In genomic region chr11:103928040-103928555, GRCh38 we compare ENCODE assay signal across 30 cellular contexts.
"Had no signal": no experiment of that assay in that cellular context is flagged by ENCODE, and none has a peak within 500 bp of the region (broad histone marks: within the 10 kb centered on the region; RNA-seq: fewer than 3 reads in every experiment).

No MANE protein-coding gene starts in this region.

- H3K4me3 Mint-ChIP-seq: activated naive CD4-positive, alpha-beta T cell treated with anti-CD3 and anti-CD28 coated beads for 36 hours; activated naive CD8-positive, alpha-beta T cell treated with anti-CD3 and anti-CD28 coated beads for 36 hours; activated T-helper 1 cell treated with anti-CD3 and anti-CD28 coated beads, Interleukin-12 subunit alpha, Interleukin-12 subunit beta, Interleukin-2, Interleukin-4 antibody, amounts not matched to agents 30 ng/mL and 10 ng/mL and 1 ng/mL, durations not matched to agents 14 hours and 24 hours and 36 hours; central memory CD8-positive, alpha-beta T cell; naive thymus-derived CD4-positive, alpha-beta T cell; stimulated activated memory B cell treated with anti-CD40 and anti-IgM and Interleukin-4, amounts not matched to agents 10 μg/mL and 1 μg/mL and 100 μg/mL, for 72 hours; stimulated activated naive CD8-positive, alpha-beta T cell treated with anti-CD3 and anti-CD28 coated beads, Interleukin-15, amount 100 ng/mL, for 72 hours; T-helper 2 cell treated with Interferon-gamma antibody and Interleukin-4, amounts not matched to agents 5 μg/mL and 100 μg/mL, for 36 hours had no signal

- H3K27ac Mint-ChIP-seq: activated naive CD4-positive, alpha-beta T cell treated with anti-CD3 and anti-CD28 coated beads for 36 hours; activated naive CD8-positive, alpha-beta T cell treated with anti-CD3 and anti-CD28 coated beads for 36 hours; activated T-helper 1 cell treated with anti-CD3 and anti-CD28 coated beads, Interleukin-12 subunit alpha, Interleukin-12 subunit beta, Interleukin-2, Interleukin-4 antibody, amounts not matched to agents 30 ng/mL and 10 ng/mL and 1 ng/mL, durations not matched to agents 14 hours and 24 hours and 36 hours; naive thymus-derived CD4-positive, alpha-beta T cell; stimulated activated memory B cell treated with anti-CD40 and anti-IgM and Interleukin-4, amounts not matched to agents 10 μg/mL and 1 μg/mL and 100 μg/mL, for 72 hours; T-helper 2 cell treated with Interferon-gamma antibody and Interleukin-4, amounts not matched to agents 5 μg/mL and 100 μg/mL, for 36 hours had no signal

- H3K4me2 ChIP-seq: smooth muscle cell had no signal

- H3K27ac ChIP-seq: breast epithelium, colonic mucosa, parathyroid adenoma, psoas muscle, thyroid gland, upper lobe of left lung, vagina had no signal

- H3K27me3 Mint-ChIP-seq: activated naive CD8-positive, alpha-beta T cell treated with anti-CD3 and anti-CD28 coated beads for 36 hours; central memory CD8-positive, alpha-beta T cell; naive thymus-derived CD4-positive, alpha-beta T cell; stimulated activated memory B cell treated with anti-CD40 and anti-IgM and Interleukin-4, amounts not matched to agents 10 μg/mL and 1 μg/mL and 100 μg/mL, for 72 hours; stimulated activated naive CD8-positive, alpha-beta T cell treated with anti-CD3 and anti-CD28 coated beads, Interleukin-15, amount 100 ng/mL, for 72 hours had no signal

- H3K9me3 Mint-ChIP-seq: activated naive CD4-positive, alpha-beta T cell treated with anti-CD3 and anti-CD28 coated beads for 36 hours; activated naive CD8-positive, alpha-beta T cell treated with anti-CD3 and anti-CD28 coated beads for 36 hours; activated T-helper 1 cell treated with anti-CD3 and anti-CD28 coated beads, Interleukin-12 subunit alpha, Interleukin-12 subunit beta, Interleukin-2, Interleukin-4 antibody, amounts not matched to agents 30 ng/mL and 10 ng/mL and 1 ng/mL, durations not matched to agents 14 hours and 24 hours and 36 hours; central memory CD8-positive, alpha-beta T cell; naive thymus-derived CD4-positive, alpha-beta T cell; stimulated activated memory B cell treated with anti-CD40 and anti-IgM and Interleukin-4, amounts not matched to agents 10 μg/mL and 1 μg/mL and 100 μg/mL, for 72 hours; stimulated activated naive CD8-positive, alpha-beta T cell treated with anti-CD3 and anti-CD28 coated beads, Interleukin-15, amount 100 ng/mL, for 72 hours; T-helper 2 cell treated with Interferon-gamma antibody and Interleukin-4, amounts not matched to agents 5 μg/mL and 100 μg/mL, for 36 hours had no signal

- DNase-seq: activated CD4-positive, alpha-beta T cell treated with anti-CD3 and anti-CD28 coated beads for 4 hours; activated CD4-positive, alpha-beta T cell treated with anti-CD3 and anti-CD28 coated beads, Interleukin-2, amount 50 U/mL, for 4 hours; activated effector memory CD4-positive, alpha-beta T cell treated with anti-CD3 and anti-CD28 coated beads, Interleukin-2, amount 50 U/mL, for 16 hours; activated naive CD4-positive, alpha-beta T cell treated with anti-CD3 and anti-CD28 coated beads for 36 hours; activated naive CD8-positive, alpha-beta T cell treated with anti-CD3 and anti-CD28 coated beads for 36 hours; activated T-cell treated with anti-CD3 and anti-CD28 coated beads for 4 hours; amygdala; colonic mucosa; effector CD8-positive, alpha-beta T cell; left ventricle myocardium superior; midbrain; naive thymus-derived CD4-positive, alpha-beta T cell; occipital lobe; psoas muscle; sigmoid colon; stimulated activated CD4-positive, alpha-beta T cell treated with anti-CD3 and anti-CD28 coated beads, Interleukin-1b, Interleukin-23, amount 100 ng/mL, for 48 hours; stimulated activated CD4-positive, alpha-beta T cell treated with anti-CD3 and anti-CD28 coated beads, Interleukin-4, amount 100 ng/mL, for 4 hours; stimulated activated CD8-positive, alpha-beta memory T cell treated with anti-CD3 and anti-CD28 coated beads, Interleukin-4, amount 100 ng/mL, for 48 hours; stimulated activated naive CD8-positive, alpha-beta T cell treated with anti-CD3 and anti-CD28 coated beads, Interleukin-15, amount 100 ng/mL, for 72 hours; substantia nigra; thyroid gland; upper lobe of left lung had no signal

- H3K4me1 ChIP-seq: breast epithelium, colonic mucosa, parathyroid adenoma, psoas muscle, thyroid gland, upper lobe of left lung had no signal

- ATAC-seq: naive thymus-derived CD4-positive, alpha-beta T cell; psoas muscle; stimulated activated naive CD8-positive, alpha-beta T cell treated with anti-CD3 and anti-CD28 coated beads, Interleukin-15, amount 100 ng/mL, for 72 hours had no signal

- H3K4me1 Mint-ChIP-seq: activated naive CD8-positive, alpha-beta T cell treated with anti-CD3 and anti-CD28 coated beads for 36 hours; naive thymus-derived CD4-positive, alpha-beta T cell; stimulated activated naive CD8-positive, alpha-beta T cell treated with anti-CD3 and anti-CD28 coated beads, Interleukin-15, amount 100 ng/mL, for 72 hours had no signal

- H3K27me3 ChIP-seq: breast epithelium, colonic mucosa, sigmoid colon, thyroid gland, upper lobe of left lung, vagina had no signal

- H3K4me3 ChIP-seq: breast epithelium, colonic mucosa, psoas muscle, sigmoid colon, smooth muscle cell, thyroid gland, upper lobe of left lung, vagina had no signal

- H2AFZ ChIP-seq: parathyroid adenoma had no signal

- H3K36me3 ChIP-seq: breast epithelium, colonic mucosa, sigmoid colon, thyroid gland, upper lobe of left lung, vagina had no signal

- H3K79me2 ChIP-seq: parathyroid adenoma had no signal

- H3K36me3 Mint-ChIP-seq: activated naive CD8-positive, alpha-beta T cell treated with anti-CD3 and anti-CD28 coated beads for 36 hours; naive thymus-derived CD4-positive, alpha-beta T cell; stimulated activated memory B cell treated with anti-CD40 and anti-IgM and Interleukin-4, amounts not matched to agents 10 μg/mL and 1 μg/mL and 100 μg/mL, for 72 hours had no signal
